ENCODE assay signal across 8 cellular contexts in the genomic region with DNA sequence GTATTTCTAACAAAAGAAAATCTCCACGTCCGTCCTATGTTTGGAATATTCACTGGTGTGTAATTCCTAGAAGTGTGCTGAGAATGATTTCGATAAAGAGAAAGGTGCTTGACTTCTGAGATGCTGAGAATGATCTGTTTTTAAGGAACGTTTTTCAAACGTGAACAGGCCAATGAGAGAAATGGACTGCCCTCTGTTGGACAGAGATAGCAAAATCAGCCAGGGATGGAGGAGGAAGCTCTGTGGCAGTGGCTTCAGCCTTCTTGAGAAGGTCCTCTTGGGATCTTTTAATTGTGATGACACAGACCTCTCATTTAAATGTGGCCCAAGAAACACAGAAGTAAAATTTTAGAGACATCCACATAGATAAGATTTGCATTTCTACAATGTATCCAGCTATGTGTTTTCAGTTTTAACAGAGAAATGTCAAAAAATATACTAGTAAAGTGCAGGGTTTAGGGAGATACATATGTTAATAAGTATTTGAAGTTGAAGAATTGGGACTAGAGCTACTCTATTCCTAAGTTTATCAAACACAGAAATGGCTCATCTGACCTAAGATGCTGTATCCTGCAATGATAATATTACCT.
DNase-seq lines count a peak whose midpoint lies in the region; ATAC-seq and TF ChIP-seq lines count a peak whose summit lies in the region.

No MANE protein-coding gene starts in this region.

- H3K9ac ChIP-seq in adipocyte (ENCODE audit: low read length): no peak overlapping the region

- CTCF ChIA-PET in AG04450 (lab: Charles Lee): interaction anchor here (0.5 to 2.6 kb wide), 28 partner anchors 8 to 770 kb away, joined by 3 to 27 read pairs (median 4); no protein-coding TSS in a partner anchor

- H3K4me1 Mint-ChIP-seq in immature natural killer cell: no peaks in the 10 kb centered on the region

- DNase-seq in AG04450 (ENCODE audit: low read depth, low spot score) (peak; percentile 6), GM06990 (ENCODE audit: extremely low read depth, insufficient read length) (no peak), NCI-H2171 (lab: John Stamatoyannopoulos, UW) (peak; percentile 87), adipocyte (ENCODE audit: low read depth) (peak; percentile 73), immature natural killer cell (peak in 2 of 3 donors; percentile 23 to 48), ovary (no peak)

- peak; percentile 75 for ATAC-seq in HG02678 (IDR thresholded peaks at IDR 0.05; ENCODE audit: unreplicated experiment)
- no peak for ATAC-seq in GM21423 (IDR thresholded peaks at IDR 0.05; ENCODE audit: unreplicated experiment)

- no peak overlapping the region for H3K4me3 Mint-ChIP-seq in immature natural killer cell

- H3K4me1 ChIP-seq in adipocyte (ENCODE audit: control insufficient read depth, insufficient read depth, low read length) (no peaks in the 10 kb centered on the region), ovary (ENCODE audit: insufficient read depth) (no peaks in the 10 kb centered on the region)

- intact Hi-C loops in ovary (cut with DNase I): no loop called here

- no peaks in the 10 kb centered on the region; the same call in 1 of the 2 replicates for H3K9me3 ChIP-seq in AG04450 (ENCODE audit: control insufficient read depth, insufficient read depth, low read length)
- no peaks in the 10 kb centered on the region for H3K9me3 ChIP-seq in adipocyte (ENCODE audit: control insufficient read depth, low read length)
- H3K9me3 ChIP-seq in ovary: no peaks in the 10 kb centered on the region

- peaks cover 2 to 17% (median 7%) of the 10 kb centered on the region in 3 donors for H3K27me3 Mint-ChIP-seq in immature natural killer cell (ENCODE audit: low read depth in 3 of 3)

- no peak overlapping the region for H3K27ac Mint-ChIP-seq in immature natural killer cell

- no peaks in the 10 kb centered on the region for H3K9me3 Mint-ChIP-seq in immature natural killer cell

- POLR2A ChIA-PET in AG04450 (lab: Yijun Ruan, JAX): no interaction called here

- H3K27me3 ChIP-seq in AG04450 (ENCODE audit: control insufficient read depth, insufficient read depth, low read length): peaks cover 19% of the 10 kb centered on the region
- no peaks in the 10 kb centered on the region; the same call in none of the 2 replicates for H3K27me3 ChIP-seq in GM06990 (replicated peaks; ENCODE audit: control insufficient read depth, insufficient read depth, low read length)
- peaks cover 56% of the 10 kb centered on the region for H3K27me3 ChIP-seq in adipocyte (replicated peaks; ENCODE audit: control insufficient read depth, insufficient read depth, low read length)
- no peaks in the 10 kb centered on the region for H3K27me3 ChIP-seq in ovary

- H3K27ac ChIP-seq in AG04450 (ENCODE audit: low read depth, low read length) (no peak overlapping the region), ovary (no peak overlapping the region)

- H3K36me3 ChIP-seq in GM06990 (ENCODE audit: control insufficient read depth, insufficient read depth, low read length) (no peaks in the 10 kb centered on the region), adipocyte (ENCODE audit: control insufficient read depth, insufficient read depth, low read length, severe bottlenecking) (no peaks in the 10 kb centered on the region), ovary (no peaks in the 10 kb centered on the region)

- H3K4me3 ChIP-seq in AG04450 (ENCODE audit: low read depth, low read length) (no peak overlapping the region), GM06990 (replicated peaks; ENCODE audit: low read depth, low read length) (no peak overlapping the region), adipocyte (ENCODE audit: low read length) (no peak overlapping the region), ovary (no peak overlapping the region)

- 5 to 10% (median 5%) methylated on average over 5 of the region's 5 CpGs for WGBS in ovary, 3 donors

- no peaks in the 10 kb centered on the region for H3K36me3 Mint-ChIP-seq in immature natural killer cell

- TF ChIP-seq POLR2A in ovary (IDR thresholded peaks at IDR 0.05): no peak

- peak; percentile 73 for TF ChIP-seq CTCF in AG04450 (IDR thresholded peaks at IDR 0.05; ENCODE audit: low read depth, low read length)
- peak; percentile 79 for TF ChIP-seq CTCF in GM06990 (IDR thresholded peaks at IDR 0.05; ENCODE audit: insufficient read depth, low read length, poor library complexity, severe bottlenecking)
- TF ChIP-seq CTCF in ovary (IDR thresholded peaks at IDR 0.05): peak in 1 of 3 donors; percentile 10

- no peak for TF ChIP-seq EP300 in ovary (IDR thresholded peaks at IDR 0.05)

Comparison
In these comparisons a context has a peak if more than half of its experiments do, and no peak if none do; other contexts are left out.
1. DNase-seq: peak in AG04450 (single experiment), NCI-H2171 (single experiment), adipocyte (single experiment) and immature natural killer cell (2 of 3); none in GM06990 (single experiment) and ovary (0 of 5).